Comparison of ENCODE assay signal across 8 cellular contexts in the genomic region with DNA sequence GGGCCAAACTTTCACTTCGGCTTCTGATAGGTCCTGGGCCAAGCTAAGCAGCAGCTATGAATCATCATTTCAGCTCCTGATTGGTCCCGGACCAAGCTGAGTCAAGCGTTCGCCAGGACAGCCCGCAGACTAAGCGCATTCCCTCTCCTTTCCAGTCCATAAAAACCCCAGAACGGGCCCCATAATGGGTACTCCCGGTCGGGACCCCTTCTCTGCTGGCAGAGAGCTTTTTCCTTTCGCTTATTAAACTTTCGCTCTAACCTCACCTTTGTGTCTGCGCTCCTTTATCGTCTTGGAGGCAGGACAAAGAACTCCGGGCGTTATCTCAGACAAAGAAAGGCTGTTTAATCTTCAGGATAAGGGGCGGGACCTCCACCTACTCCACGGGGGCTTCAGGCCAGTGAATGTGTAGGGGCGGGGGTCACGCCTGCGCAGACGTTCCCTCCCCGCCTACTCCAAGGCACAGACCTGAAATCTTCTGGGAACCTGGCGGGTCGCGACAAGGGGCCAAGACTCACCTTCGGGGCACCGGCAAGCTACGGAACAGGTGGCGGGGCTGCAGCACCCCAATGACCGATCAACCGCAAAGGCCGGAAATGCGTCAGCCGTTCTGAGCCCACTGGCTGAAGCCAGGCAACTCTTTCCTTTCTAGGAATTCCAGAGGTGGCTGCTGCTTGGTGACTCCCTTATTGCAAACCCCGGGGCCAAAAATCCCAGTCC. TPM values are rescaled to one million over a fixed set of nuclear protein-coding genes. Genes with fewer than 3 reads are reported as not detected.
A peak's percentile ranks its signal among the peaks of the same experiment; 100 is the strongest.
DNase-seq lines count a peak whose midpoint lies in the region; ATAC-seq and TF ChIP-seq lines count a peak whose summit lies in the region.

A gene (minus strand): TSS at position 585 of the 720 bp plus-strand sequence. CDS start 6,465 bp downstream, outside the sequence.

- H4K20me1 ChIP-seq in OCI-LY3 (ENCODE audit: insufficient read depth, low read length), result no peaks in the 10 kb centered on the region

- peaks cover 0 to 1% (median 0%) of the 10 kb centered on the region in 3 donors for H3K36me3 Mint-ChIP-seq in CD8-positive, alpha-beta memory T cell
- H3K36me3 Mint-ChIP-seq in activated T-cell treated with anti-CD3 and anti-CD28 coated beads, Interleukin-2, amount 50 U/mL, for 24 hours (ENCODE audit: low read depth), result peaks cover under 1% of the 10 kb centered on the region

- peak within 1 kb of the TSS; percentile 80 for H3K4me3 ChIP-seq in CD8-positive, alpha-beta memory T cell (ENCODE audit: low read length)
- peak within 1 kb of the TSS; percentile 91 for H3K4me3 ChIP-seq in OCI-LY3 (ENCODE audit: low read length)
- peak within 1 kb of the TSS; percentile 76 for H3K4me3 ChIP-seq in esophagus (ENCODE audit: low read depth in 1 of 2, low read length in 2 of 2)

- peak within 1 kb of the TSS; percentile 92 for H2AFZ ChIP-seq in OCI-LY3 (ENCODE audit: low read depth, low read length)

- POLR2A ChIA-PET in CD8-positive, alpha-beta memory T cell (lab: Charles Lee), result interaction anchor here (0.6 to 2.1 kb wide), 11 partner anchors 14 to 524 kb away, joined by 3 to 14 read pairs (median 4); a partner anchor contains a TSS

- peaks cover 0 to 8% (median 3%) of the 10 kb centered on the region in 5 donors for H3K9me3 Mint-ChIP-seq in CD8-positive, alpha-beta memory T cell
- peaks cover 7% of the 10 kb centered on the region for H3K9me3 Mint-ChIP-seq in activated T-cell treated with anti-CD3 and anti-CD28 coated beads, Interleukin-2, amount 50 U/mL, for 24 hours

- peak; percentile 66 for ATAC-seq in GM21360 (IDR thresholded peaks at IDR 0.05; ENCODE audit: unreplicated experiment)

- H3K27ac ChIP-seq in CD8-positive, alpha-beta memory T cell (ENCODE audit: low read depth, low read length), result peak within 1 kb of the TSS; percentile 96
- H3K27ac ChIP-seq in OCI-LY3 (ENCODE audit: low read length) (peak within 1 kb of the TSS; percentile 82), esophagus (ENCODE audit: low read depth in 2 of 2, low read length in 1 of 2) (peak within 1 kb of the TSS; percentile 98 to 99)

- peaks cover 0 to 3% of the 10 kb centered on the region in 2 donors for H3K27me3 Mint-ChIP-seq in CD8-positive, alpha-beta memory T cell
- H3K27me3 Mint-ChIP-seq in activated T-cell treated with anti-CD3 and anti-CD28 coated beads, Interleukin-2, amount 50 U/mL, for 24 hours, result no peaks in the 10 kb centered on the region

- no peak within 1 kb of the TSS for H3K4me3 Mint-ChIP-seq in CD8-positive, alpha-beta memory T cell
- H3K4me3 Mint-ChIP-seq in activated T-cell treated with anti-CD3 and anti-CD28 coated beads, Interleukin-2, amount 50 U/mL, for 24 hours, result no peak within 1 kb of the TSS

- CTCF ChIA-PET in CD8-positive, alpha-beta memory T cell (lab: Charles Lee), result interaction anchor here (0.9 to 1.5 kb wide), 5 partner anchors 14 to 439 kb away, joined by 3 to 11 read pairs (median 3); a partner anchor contains a TSS

- 0 to 1% methylated on average over 35 of the region's 35 CpGs for WGBS in esophagus, 2 donors

- H3K27ac Mint-ChIP-seq in CD8-positive, alpha-beta memory T cell, result no peak within 1 kb of the TSS
- no peak within 1 kb of the TSS for H3K27ac Mint-ChIP-seq in activated T-cell treated with anti-CD3 and anti-CD28 coated beads, Interleukin-2, amount 50 U/mL, for 24 hours

- no peaks in the 10 kb centered on the region for H3K79me2 ChIP-seq in OCI-LY3 (ENCODE audit: low read length)

- peak within 1 kb of the TSS; percentile 93 for H3K9ac ChIP-seq in OCI-LY3 (ENCODE audit: low read length)

- H3K4me2 ChIP-seq in OCI-LY3 (ENCODE audit: low read length), result peak within 1 kb of the TSS; percentile 68

- H3K27me3 ChIP-seq in CD8-positive, alpha-beta memory T cell (ENCODE audit: insufficient read depth, low read length, poor library complexity, severe bottlenecking), result no peaks in the 10 kb centered on the region
- H3K27me3 ChIP-seq in OCI-LY3 (ENCODE audit: low read depth, low read length) (no peaks in the 10 kb centered on the region), esophagus (ENCODE audit: control insufficient read depth in 1 of 2, insufficient read depth in 2 of 2, low read length in 2 of 2) (no peaks in the 10 kb centered on the region)

- TF ChIP-seq CTCF in OCI-LY3 (IDR thresholded peaks at IDR 0.05; ENCODE audit: low read depth, low read length), result no peak

- H3K4me1 Mint-ChIP-seq in CD8-positive, alpha-beta memory T cell, result peaks cover 1 to 8% (median 5%) of the 10 kb centered on the region in 3 donors
- peaks cover 5% of the 10 kb centered on the region for H3K4me1 Mint-ChIP-seq in activated T-cell treated with anti-CD3 and anti-CD28 coated beads, Interleukin-2, amount 50 U/mL, for 24 hours (ENCODE audit: low read depth)

- no peaks in the 10 kb centered on the region for H3K36me3 ChIP-seq in CD8-positive, alpha-beta memory T cell (ENCODE audit: insufficient read depth, low read length)
- H3K36me3 ChIP-seq in OCI-LY3 (replicated peaks; ENCODE audit: low read depth, low read length), result no peaks in the 10 kb centered on the region
- no peaks in the 10 kb centered on the region for H3K36me3 ChIP-seq in esophagus (ENCODE audit: control insufficient read depth in 2 of 2, insufficient read depth in 2 of 2, low read length in 1 of 2)

- H3K4me1 ChIP-seq in CD8-positive, alpha-beta memory T cell (ENCODE audit: insufficient read depth, low read length), result peaks cover 21% of the 10 kb centered on the region
- H3K4me1 ChIP-seq in OCI-LY3 (ENCODE audit: low read length) (peaks cover 6% of the 10 kb centered on the region), esophagus (ENCODE audit: control insufficient read depth in 2 of 2, insufficient read depth in 2 of 2, low read length in 1 of 2) (no peaks in the 10 kb centered on the region)

- DNase-seq in CD8-positive, alpha-beta memory T cell, result peak; percentile 73 to 92 (median 79)
- DNase-seq in HT1080 (ENCODE audit: low read depth), result peak; percentile 97
- DNase-seq in activated T-cell treated with anti-CD3 and anti-CD28 coated beads, Interleukin-2, amount 50 U/mL, for 24 hours, result peak; percentile 82
- peak; percentile 97 for DNase-seq in mucosa of gallbladder (ENCODE audit: low spot score)
- peak; percentile 51 to 70 for DNase-seq in stimulated activated CD8-positive, alpha-beta memory T cell treated with anti-CD3 and anti-CD28 coated beads, Interleukin-4, amount 100 ng/mL, for 4 hours (ENCODE audit: low read depth in 2 of 2, low spot score in 1 of 2)

- no peaks in the 10 kb centered on the region for H3K9me3 ChIP-seq in CD8-positive, alpha-beta memory T cell (ENCODE audit: low read length)
- H3K9me3 ChIP-seq in OCI-LY3 (ENCODE audit: insufficient read depth, low read length) (no peaks in the 10 kb centered on the region), esophagus (ENCODE audit: control insufficient read depth in 2 of 2, insufficient read depth in 1 of 2, low read depth in 1 of 2, low read length in 1 of 2) (no peaks in the 10 kb centered on the region)

RNA-seq across cellular contexts. Expression of the gene that starts here (rescaled TPM):
- 1 to 10 TPM; 1.1 to 2.6 TPM for total RNA-seq in CD8-positive, alpha-beta memory T cell
- 0.72 TPM for polyA plus RNA-seq in CD8-positive, alpha-beta memory T cell
- total RNA-seq in HT1080 (2014; rRNA removed; shearing (Covaris generic)), result 4.3 and 7.3 TPM in 2 replicates
- polyA plus RNA-seq in HT1080 (2015; cell fraction: cytosol; rRNA removed), result 3.4 and 4.0 TPM in 2 replicates
- polyA plus RNA-seq in HT1080 (2015; cell fraction: nucleus; rRNA removed), result 5.5 and 7.0 TPM in 2 replicates
- polyA plus RNA-seq in esophagus, result 1 to 10 TPM; 5.5 to 9.2 TPM
- total RNA-seq in mucosa of gallbladder, result 38.4 TPM

Comparison
In these comparisons a context has a peak if more than half of its experiments do, and no peak if none do; other contexts are left out.
1. Peak in every context shown above with its lines: DNase-seq, ATAC-seq, H3K4me3 ChIP-seq and H3K27ac ChIP-seq.